In genomic region chr15:90857337-90857736, GRCh38 we compare ENCODE assay signal across 20 cellular contexts. TPM values are rescaled to one million over a fixed set of nuclear protein-coding genes. Genes with fewer than 3 reads are reported as not detected.
A peak's percentile ranks its signal among the peaks of the same experiment; 100 is the strongest.
DNase-seq lines count a peak whose midpoint lies in the region; ATAC-seq and TF ChIP-seq lines count a peak whose summit lies in the region.
"Had no signal": no experiment of that assay in that cellular context is flagged by ENCODE, and none has a peak within 500 bp of the region (broad histone marks: within the 10 kb centered on the region; RNA-seq: fewer than 3 reads in every experiment).

No MANE protein-coding gene starts in this region.

- peaks cover 12% of the 10 kb centered on the region for H3K4me1 ChIP-seq in HEK293 (ENCODE audit: control insufficient read depth, insufficient read depth, low read length)
- H3K4me1 ChIP-seq: adrenal gland, sigmoid colon, uterus had no signal

- DNase-seq in activated CD8-positive, alpha-beta memory T cell treated with anti-CD3 and anti-CD28 coated beads, Interleukin-2, amount 10 ng/mL, durations not matched to agents 7 days and 5 days: no peak
- DNase-seq in activated CD8-positive, alpha-beta memory T cell treated with anti-CD3 and anti-CD28 coated beads for 24 hours: no peak
- DNase-seq in activated naive CD4-positive, alpha-beta T cell treated with anti-CD3 and anti-CD28 coated beads, Interleukin-2, amount 50 U/mL, for 72 hours (ENCODE audit: low spot score in 2 of 2): no peak
- DNase-seq in natural killer cell: no peak
- DNase-seq in A172 (ENCODE audit: low spot score): no peak
- DNase-seq in COR-L47 (lab: John Stamatoyannopoulos, UW): no peak
- DNase-seq in activated gamma-delta T cell (lab: John Stamatoyannopoulos, UW): no peak
- DNase-seq: adrenal gland, C1 segment of cervical spinal cord, kidney glomerular epithelial cell, NCI-H1092, NCI-H2029, OCI-M1, sigmoid colon, uterus had no signal

- H3K36me3 Mint-ChIP-seq in activated CD8-positive, alpha-beta memory T cell treated with anti-CD3 and anti-CD28 coated beads, Interleukin-2, amount 10 ng/mL, durations not matched to agents 7 days and 5 days: peaks cover 17% of the 10 kb centered on the region
- peaks cover 7 to 26% of the 10 kb centered on the region in 2 donors for H3K36me3 Mint-ChIP-seq in activated naive CD4-positive, alpha-beta T cell treated with anti-CD3 and anti-CD28 coated beads, Interleukin-2, amount 50 U/mL, for 72 hours
- H3K36me3 Mint-ChIP-seq in natural killer cell: no peaks in the 10 kb centered on the region

- H3K27me3 Mint-ChIP-seq in activated CD8-positive, alpha-beta memory T cell treated with anti-CD3 and anti-CD28 coated beads, Interleukin-2, amount 10 ng/mL, durations not matched to agents 7 days and 5 days: no peaks in the 10 kb centered on the region
- no peaks in the 10 kb centered on the region for H3K27me3 Mint-ChIP-seq in natural killer cell (ENCODE audit: low read depth in 2 of 2)

- CTCF ChIA-PET in activated CD8-positive, alpha-beta memory T cell treated with anti-CD3 and anti-CD28 coated beads, Interleukin-2, amount 10 ng/mL, durations not matched to agents 7 days and 5 days (lab: Charles Lee): interaction anchor here (0.9 to 1.1 kb wide), 2 partner anchors 11 to 13 kb away, joined by 3 to 4 read pairs; partner anchors contain the start of gene FURIN
- CTCF ChIA-PET in HEK293 (lab: Yijun Ruan, JAX): no interaction called here

- H3K4me3 Mint-ChIP-seq in activated CD8-positive, alpha-beta memory T cell treated with anti-CD3 and anti-CD28 coated beads, Interleukin-2, amount 10 ng/mL, durations not matched to agents 7 days and 5 days: no peak overlapping the region
- no peak overlapping the region for H3K4me3 Mint-ChIP-seq in natural killer cell
- H3K4me3 Mint-ChIP-seq: nephron had no signal

- intact Hi-C loops in natural killer cell (cut with micrococcal nuclease): no loop called here

- H3K4me1 Mint-ChIP-seq in activated CD8-positive, alpha-beta memory T cell treated with anti-CD3 and anti-CD28 coated beads, Interleukin-2, amount 10 ng/mL, durations not matched to agents 7 days and 5 days: peaks cover 79% of the 10 kb centered on the region
- H3K4me1 Mint-ChIP-seq in natural killer cell: peaks cover 33 to 46% of the 10 kb centered on the region in 2 donors
- H3K4me1 Mint-ChIP-seq: nephron had no signal

- H3K36me3 ChIP-seq in HEK293 (ENCODE audit: control insufficient read depth in 2 of 2, insufficient read depth in 1 of 2, low read length in 2 of 2): no peaks in the 10 kb centered on the region
- H3K36me3 ChIP-seq: adrenal gland, sigmoid colon, suprapubic skin, uterus had no signal

- POLR2A ChIA-PET in HEK293 (lab: Yijun Ruan, JAX): no interaction called here

- peak overlapping the region; percentile 66 for H3K27ac Mint-ChIP-seq in activated CD8-positive, alpha-beta memory T cell treated with anti-CD3 and anti-CD28 coated beads, Interleukin-2, amount 10 ng/mL, durations not matched to agents 7 days and 5 days
- peak overlapping the region; percentile 95 to 99 for H3K27ac Mint-ChIP-seq in activated naive CD4-positive, alpha-beta T cell treated with anti-CD3 and anti-CD28 coated beads, Interleukin-2, amount 50 U/mL, for 72 hours
- peak overlapping the region; percentile 81 to 84 for H3K27ac Mint-ChIP-seq in natural killer cell
- H3K27ac Mint-ChIP-seq: nephron had no signal

- H3K9me3 Mint-ChIP-seq in activated CD8-positive, alpha-beta memory T cell treated with anti-CD3 and anti-CD28 coated beads, Interleukin-2, amount 10 ng/mL, durations not matched to agents 7 days and 5 days (ENCODE audit: low read depth): no peaks in the 10 kb centered on the region
- peaks cover 5 to 10% of the 10 kb centered on the region in 2 donors for H3K9me3 Mint-ChIP-seq in activated naive CD4-positive, alpha-beta T cell treated with anti-CD3 and anti-CD28 coated beads, Interleukin-2, amount 50 U/mL, for 72 hours
- no peaks in the 10 kb centered on the region for H3K9me3 Mint-ChIP-seq in natural killer cell
- H3K9me3 Mint-ChIP-seq: activated T-cell treated with anti-CD3 and anti-CD28 coated beads, Interleukin-2, amount 50 U/mL, for 4 hours; nephron had no signal

- TF ChIP-seq CTCF in HEK293 (tag by site-specific recombination; IDR thresholded peaks at IDR 0.05): no peak
- TF ChIP-seq CTCF in natural killer cell (IDR thresholded peaks at IDR 0.05): no peak

- no peak overlapping the region for H3K4me3 ChIP-seq in HEK293 (ENCODE audit: low read depth, low read length)
- H3K4me3 ChIP-seq: adrenal gland, sigmoid colon, suprapubic skin, uterus had no signal

- no peak overlapping the region for H3K27ac ChIP-seq in HEK293 (ENCODE audit: extremely low read depth, low read depth, low read length)
- H3K27ac ChIP-seq: adrenal gland, sigmoid colon, suprapubic skin, uterus had no signal

- ATAC-seq in activated CD8-positive, alpha-beta memory T cell treated with anti-CD3 and anti-CD28 coated beads, Interleukin-2, amount 10 ng/mL, durations not matched to agents 7 days and 5 days: no peak
- no peak for ATAC-seq in activated naive CD4-positive, alpha-beta T cell treated with anti-CD3 and anti-CD28 coated beads, Interleukin-2, amount 50 U/mL, for 72 hours
- no peak for ATAC-seq in natural killer cell
- ATAC-seq: Right ventricle myocardium inferior had no signal

- H3K9me3 ChIP-seq in HEK293 (ENCODE audit: control insufficient read depth, insufficient read depth, low read depth, low read length): no peaks in the 10 kb centered on the region
- H3K9me3 ChIP-seq: adrenal gland, sigmoid colon, suprapubic skin, uterus had no signal

TF ChIP-seq in HEK293, 187 proteins besides CTCF, POLR2A, EP300 and RAD21:
- TF ChIP-seq ZNF426 (tag by site-specific recombination; IDR thresholded peaks at IDR 0.05) (no peak), ZNF140 (tag by site-specific recombination; IDR thresholded peaks at IDR 0.05) (peak; percentile 82)

RNA-seq across cellular contexts. Expression of gene FURIN, which starts 11.1 kb away (rescaled TPM):
- 100 to 1,000 TPM; 487 to 625 TPM for total RNA-seq in activated CD8-positive, alpha-beta memory T cell treated with anti-CD3 and anti-CD28 coated beads, Interleukin-2, amount 10 ng/mL, durations not matched to agents 7 days and 5 days
- 100 to 1,000 TPM; 381 to 721 TPM for total RNA-seq in activated naive CD4-positive, alpha-beta T cell treated with anti-CD3 and anti-CD28 coated beads, Interleukin-2, amount 50 U/mL, for 72 hours
- total RNA-seq in natural killer cell: 100 to 1,000 TPM; 110 to 178 (median 172) TPM
- total RNA-seq in A172 (2014; rRNA removed; shearing (Covaris generic)): 56.1 and 60.0 TPM in 2 replicates

RNA-seq across cellular contexts. Expression of gene FES, which starts 27.0 kb away (rescaled TPM):
- total RNA-seq in activated CD8-positive, alpha-beta memory T cell treated with anti-CD3 and anti-CD28 coated beads, Interleukin-2, amount 10 ng/mL, durations not matched to agents 7 days and 5 days: 10 to 100 TPM; 55.7 to 61.2 TPM
- total RNA-seq in activated naive CD4-positive, alpha-beta T cell treated with anti-CD3 and anti-CD28 coated beads, Interleukin-2, amount 50 U/mL, for 72 hours: 10 to 100 TPM; 83.9 to 91.4 TPM
- 10 to 100 TPM; 35.8 to 70.3 (median 52.5) TPM for total RNA-seq in natural killer cell
- 0.12 and 0.14 TPM in 2 replicates for total RNA-seq in A172 (2014; rRNA removed; shearing (Covaris generic))

RNA-seq across cellular contexts. Expression of gene MAN2A2, which starts 45.8 kb away (rescaled TPM):
- total RNA-seq in activated CD8-positive, alpha-beta memory T cell treated with anti-CD3 and anti-CD28 coated beads, Interleukin-2, amount 10 ng/mL, durations not matched to agents 7 days and 5 days: 100 to 1,000 TPM; 174 to 183 TPM
- 100 to 1,000 TPM in 1 of 2 donors, 10 to 100 TPM in 1; 99.8 to 225 TPM for total RNA-seq in activated naive CD4-positive, alpha-beta T cell treated with anti-CD3 and anti-CD28 coated beads, Interleukin-2, amount 50 U/mL, for 72 hours
- 100 to 1,000 TPM; 158 to 200 (median 177) TPM for total RNA-seq in natural killer cell
- total RNA-seq in A172 (2014; rRNA removed; shearing (Covaris generic)): 7.3 and 8.0 TPM in 2 replicates

Comparison
In these comparisons a context has a peak if more than half of its experiments do, and no peak if none do; other contexts are left out.
1. RNA of gene FES, which starts 27.0 kb away (total RNA-seq): 83.9 to 91.4 TPM in activated naive CD4-positive, alpha-beta T cell treated with anti-CD3 and anti-CD28 coated beads, Interleukin-2, amount 50 U/mL, for 72 hours, 55.7 to 61.2 TPM in activated CD8-positive, alpha-beta memory T cell treated with anti-CD3 and anti-CD28 coated beads, Interleukin-2, amount 10 ng/mL, durations not matched to agents 7 days and 5 days and 35.8 to 70.3 TPM in natural killer cell; 0.12 to 0.14 TPM in A172; every median in the first group is over 10 times any median in the second.
2. RNA of gene MAN2A2, which starts 45.8 kb away (total RNA-seq): 99.8 to 225 TPM in activated naive CD4-positive, alpha-beta T cell treated with anti-CD3 and anti-CD28 coated beads, Interleukin-2, amount 50 U/mL, for 72 hours, 174 to 183 TPM in activated CD8-positive, alpha-beta memory T cell treated with anti-CD3 and anti-CD28 coated beads, Interleukin-2, amount 10 ng/mL, durations not matched to agents 7 days and 5 days and 158 to 200 TPM in natural killer cell; 7.3 to 8.0 TPM in A172; every median in the first group is over 10 times any median in the second.
3. Peak in every context shown above with its lines, with median percentiles within 50 percentile points of each other: H3K27ac Mint-ChIP-seq.